1 cellular context compared by ENCODE assay signal in genomic region chr1:32933742-32934322, GRCh38.
TF ChIP-seq lines count a peak whose summit lies in the region.

No MANE protein-coding gene starts in this region.

TF ChIP-seq in HepG2, 621 proteins besides CTCF, POLR2A, EP300 and RAD21 (continued from another document and continues in another):
- TF ChIP-seq ZUFSP (CRISPR knock-in tag; IDR thresholded peaks at IDR 0.05; ENCODE audit: borderline replicate concordance) (no peak), MXD4 (CRISPR knock-in tag; IDR thresholded peaks at IDR 0.05) (no peak), ZNF660 (CRISPR knock-in tag; IDR thresholded peaks at IDR 0.05; ENCODE audit: borderline replicate concordance, low read depth) (no peak), ZGPAT (CRISPR knock-in tag; IDR thresholded peaks at IDR 0.05) (peak; percentile 86), KAT8 (CRISPR knock-in tag; IDR thresholded peaks at IDR 0.05) (peak; percentile 80), SOX13 (IDR thresholded peaks at IDR 0.05) (peak; percentile 74), SOX13 (CRISPR knock-in tag; conservative IDR thresholded peaks at IDR 0.05 in 1 of 2, IDR thresholded peaks at IDR 0.05 in 1 of 2) (peak in 1 of 2 experiments; percentile 97; a peak in 2 of 4 replicates), PHF21A (CRISPR knock-in tag; IDR thresholded peaks at IDR 0.05) (peak; percentile 90), PRPF4 (IDR thresholded peaks at IDR 0.05; ENCODE audit: low read depth, low read length, poor library complexity, severe bottlenecking) (no peak), ZNF225 (CRISPR knock-in tag; IDR thresholded peaks at IDR 0.05) (no peak), MEF2D (CRISPR knock-in tag; IDR thresholded peaks at IDR 0.05) (peak; percentile 77), TFE3 (CRISPR knock-in tag; IDR thresholded peaks at IDR 0.05) (0 out of 2 replicates have a peak, but pooled peaks have one; percentile 44), LBX2 (CRISPR knock-in tag; IDR thresholded peaks at IDR 0.05; ENCODE audit: borderline replicate concordance) (no peak), HOXA5 (CRISPR knock-in tag; IDR thresholded peaks at IDR 0.05) (peak; percentile 76), MIXL1 (CRISPR knock-in tag; IDR thresholded peaks at IDR 0.05) (peak; percentile 62), ZNF652 (CRISPR knock-in tag; IDR thresholded peaks at IDR 0.05; ENCODE audit: borderline replicate concordance, low read depth) (no peak; the same call in 1 of the 2 replicates), ZHX1 (CRISPR knock-in tag; IDR thresholded peaks at IDR 0.05; ENCODE audit: low read depth) (no peak), ZNF883 (CRISPR knock-in tag; IDR thresholded peaks at IDR 0.05; ENCODE audit: not compliant biosample characterization) (no peak), DPF2 (CRISPR knock-in tag; IDR thresholded peaks at IDR 0.05; ENCODE audit: borderline replicate concordance, low read depth) (peak; percentile 54; the same call in 1 of the 2 replicates), TRIM22 (IDR thresholded peaks at IDR 0.05) (no peak), RNF219 (CRISPR knock-in tag; IDR thresholded peaks at IDR 0.05) (no peak), ARNT (IDR thresholded peaks at IDR 0.05) (no peak), NFE2L2 (IDR thresholded peaks at IDR 0.05; ENCODE audit: low read length) (no peak), ZFP37 (CRISPR knock-in tag; IDR thresholded peaks at IDR 0.05; ENCODE audit: borderline replicate concordance) (no peak), SP1 (IDR thresholded peaks at IDR 0.05) (no peak), SP1 (CRISPR knock-in tag; IDR thresholded peaks at IDR 0.05) (peak; percentile 54; the same call in 1 of the 2 replicates), MXI1 (IDR thresholded peaks at IDR 0.05; ENCODE audit: borderline replicate concordance, low read depth, low read length) (peak; percentile 37; the same call in 1 of the 3 replicates), PHB2 (IDR thresholded peaks at IDR 0.05; ENCODE audit: partially characterized antibody) (no peak), ZSCAN22 (CRISPR knock-in tag; IDR thresholded peaks at IDR 0.05) (no peak), SNAPC4 (CRISPR knock-in tag; IDR thresholded peaks at IDR 0.05) (peak; percentile 93; the same call in 1 of the 2 replicates), TCF7 (IDR thresholded peaks at IDR 0.05; ENCODE audit: low read depth) (peak; percentile 55; the same call in 1 of the 2 replicates), RXRA (CRISPR knock-in tag; IDR thresholded peaks at IDR 0.05) (no peak; the same call in 1 of the 2 replicates), ZNF512B (CRISPR knock-in tag; IDR thresholded peaks at IDR 0.05; ENCODE audit: borderline replicate concordance) (peak; percentile 50; the same call in 1 of the 2 replicates), ASH2L (IDR thresholded peaks at IDR 0.05; ENCODE audit: insufficient read length, low read depth, low read length) (peak; percentile 87), ZKSCAN1 (IDR thresholded peaks at IDR 0.05; ENCODE audit: low read length) (no peak), HIVEP1 (CRISPR knock-in tag; IDR thresholded peaks at IDR 0.05) (no peak), HMG20A (CRISPR knock-in tag; IDR thresholded peaks at IDR 0.05; ENCODE audit: borderline replicate concordance) (peak; percentile 78; the same call in 1 of the 2 replicates), GATAD1 (CRISPR knock-in tag; IDR thresholded peaks at IDR 0.05) (peak; percentile 46; the same call in 1 of the 2 replicates), BCL3 (CRISPR knock-in tag; IDR thresholded peaks at IDR 0.05) (no peak), ZNF780A (CRISPR knock-in tag; IDR thresholded peaks at IDR 0.05) (no peak)
